9 cellular contexts compared by ENCODE assay signal in genomic region chr1:145215061-145215460, GRCh38. TPM values are rescaled to one million over a fixed set of nuclear protein-coding genes. Genes with fewer than 3 reads are reported as not detected.
DNase-seq lines count a peak whose midpoint lies in the region; ATAC-seq and TF ChIP-seq lines count a peak whose summit lies in the region.
"Not testable (repeated sequence)": the region's sequence is repeated elsewhere in the genome, so short reads cannot be mapped to it uniquely, and the experiment has no call there.
"Had no signal": no experiment of that assay in that cellular context is flagged by ENCODE, and none has a peak within 500 bp of the region (broad histone marks: within the 10 kb centered on the region; RNA-seq: fewer than 3 reads in every experiment).

No MANE protein-coding gene starts in this region.

- peak overlapping the region; percentile 50 for H3K4me3 ChIP-seq in DOHH2 (ENCODE audit: low read length)
- H3K4me3 ChIP-seq in SU-DHL-6 (ENCODE audit: insufficient read depth, low read length, poor library complexity, severe bottlenecking): not testable (repeated sequence)
- peak overlapping the region; percentile 27 for H3K4me3 ChIP-seq in brain microvascular endothelial cell (ENCODE audit: low read depth, low read length)
- H3K4me3 ChIP-seq in heart left ventricle: peak overlapping the region; percentile 33 to 71 (median 58)
- peak overlapping the region; percentile 52 to 56 (median 54) for H3K4me3 ChIP-seq in upper lobe of left lung

- not testable (repeated sequence) for H3K9me3 Mint-ChIP-seq in nephron progenitor cell

- not testable (repeated sequence) for H3K27ac Mint-ChIP-seq in nephron progenitor cell

- H3K36me3 Mint-ChIP-seq in nephron progenitor cell (ENCODE audit: low read depth): not testable (repeated sequence)

- not testable (repeated sequence) for H3K9me2 ChIP-seq in DOHH2 (replicated peaks; ENCODE audit: control insufficient read depth, low read length); SU-DHL-6 (replicated peaks; ENCODE audit: insufficient read depth, low read length)

- H3K9ac ChIP-seq in SU-DHL-6 (ENCODE audit: low read length): peak overlapping the region; percentile 36; the same call in 1 of the 2 replicates

- not testable (repeated sequence) for H3K9me3 ChIP-seq in DOHH2 (ENCODE audit: control insufficient read depth, insufficient read depth, low read length); SU-DHL-6 (ENCODE audit: insufficient read depth, low read length); heart left ventricle; upper lobe of left lung

- H3K36me3 ChIP-seq in DOHH2 (ENCODE audit: control insufficient read depth, low read length); SU-DHL-6 (ENCODE audit: low read length); brain microvascular endothelial cell (replicated peaks); heart left ventricle; upper lobe of left lung: not testable (repeated sequence)

- H3K4me1 Mint-ChIP-seq in nephron progenitor cell: not testable (repeated sequence)

- H3F3A ChIP-seq in DOHH2 (ENCODE audit: control insufficient read depth, insufficient read depth); SU-DHL-6 (ENCODE audit: insufficient read depth): not testable (repeated sequence)

- not testable (repeated sequence) for H2AFZ ChIP-seq in SU-DHL-6 (ENCODE audit: low read depth, low read length, severe bottlenecking)

- not testable (repeated sequence) for TF ChIP-seq CTCF in DOHH2 (IDR thresholded peaks at IDR 0.05; ENCODE audit: low read depth, low read length, poor library complexity, severe bottlenecking); SU-DHL-6 (IDR thresholded peaks at IDR 0.05; ENCODE audit: insufficient read depth, low read length, poor library complexity, severe bottlenecking); brain microvascular endothelial cell (IDR thresholded peaks at IDR 0.05; ENCODE audit: low read depth, low read length, missing control alignments); heart left ventricle (IDR thresholded peaks at IDR 0.05); nephron progenitor cell (IDR thresholded peaks at IDR 0.05); upper lobe of left lung (IDR thresholded peaks at IDR 0.05)

- not testable (repeated sequence) for TF ChIP-seq POLR2A in heart left ventricle (IDR thresholded peaks at IDR 0.05); upper lobe of left lung (IDR thresholded peaks at IDR 0.05)

- peak; percentile 40 for DNase-seq in activated T-cell treated with anti-CD3 and anti-CD28 coated beads for 1 hour (ENCODE audit: low read depth)
- DNase-seq in brain microvascular endothelial cell: peak; percentile 40
- peak; percentile 11 to 84 (median 55) for DNase-seq in heart left ventricle
- peak; percentile 75 for DNase-seq in nephron progenitor cell
- peak; percentile 28 to 45 for DNase-seq in stimulated activated CD4-positive, alpha-beta T cell treated with anti-CD3 and anti-CD28 coated beads, Interleukin-2, amount 100 ng/mL, for 48 hours
- peak; percentile 49 to 93 for DNase-seq in upper lobe of left lung

- intact Hi-C loops in heart left ventricle (cut with DNase I): not testable (repeated sequence)

- not testable (repeated sequence) for TF ChIP-seq EP300 in upper lobe of left lung (IDR thresholded peaks at IDR 0.05)

- ATAC-seq in heart left ventricle; upper lobe of left lung (ENCODE audit: low FRiP score in 2 of 2): not testable (repeated sequence)

- H3K4me1 ChIP-seq in DOHH2 (ENCODE audit: control insufficient read depth, low read length); heart left ventricle; upper lobe of left lung: not testable (repeated sequence)

- not testable (repeated sequence) for H3K4me2 ChIP-seq in DOHH2 (ENCODE audit: low read length); SU-DHL-6 (ENCODE audit: low read depth, low read length, poor library complexity, severe bottlenecking)

- not testable (repeated sequence) for H3K27me3 ChIP-seq in DOHH2 (ENCODE audit: control insufficient read depth, low read length); SU-DHL-6 (ENCODE audit: low read length); brain microvascular endothelial cell (replicated peaks); heart left ventricle; upper lobe of left lung

- in situ Hi-C loops in brain microvascular endothelial cell (cut with HindIII; ENCODE audit: low pct_ligation_motif_present, low sequenced_read_pairs): not testable (repeated sequence)

- WGBS in heart left ventricle, 4 donors: 0 to 1% methylated on average over 24 to 25 of the region's 35 CpGs; no CpG with 5 or more reads in 2 of the 4 donors
- WGBS in upper lobe of left lung, 2 donors: 1% methylated on average over 24 of the region's 35 CpGs; no CpG with 5 or more reads in 1 of the 2 donors

- not testable (repeated sequence) for H4K20me1 ChIP-seq in DOHH2 (ENCODE audit: control insufficient read depth, insufficient read depth, low read depth, low read length); SU-DHL-6 (ENCODE audit: low read depth, low read length)

- not testable (repeated sequence) for H3K4me3 Mint-ChIP-seq in nephron progenitor cell

- H3K79me2 ChIP-seq in DOHH2 (ENCODE audit: control insufficient read depth, low read length); SU-DHL-6 (ENCODE audit: insufficient read depth, low read length): not testable (repeated sequence)

- H3K27ac ChIP-seq in DOHH2 (ENCODE audit: low read depth, low read length) (peak overlapping the region; percentile 37; the same call in 1 of the 2 replicates), heart left ventricle (peak overlapping the region in 9 of 12 donors; percentile 52 to 82 (median 71)), upper lobe of left lung (peak overlapping the region; percentile 78 to 94 (median 85))
- H3K27ac ChIP-seq in SU-DHL-6 (ENCODE audit: low read depth, low read length); brain microvascular endothelial cell: not testable (repeated sequence)

- not testable (repeated sequence) for H3K27me3 Mint-ChIP-seq in nephron progenitor cell (ENCODE audit: low read depth, poor library complexity)

RNA-seq across cellular contexts. Expression of gene PPIAL4D, which starts 26.9 kb away (rescaled TPM):
- total RNA-seq in heart left ventricle (not detected), upper lobe of left lung (not detected)
- not detected for polyA plus RNA-seq in heart left ventricle
- total RNA-seq: dermis microvascular lymphatic vessel endothelial cell had no signal
